1 cellular context compared by ENCODE assay signal in the genomic region with DNA sequence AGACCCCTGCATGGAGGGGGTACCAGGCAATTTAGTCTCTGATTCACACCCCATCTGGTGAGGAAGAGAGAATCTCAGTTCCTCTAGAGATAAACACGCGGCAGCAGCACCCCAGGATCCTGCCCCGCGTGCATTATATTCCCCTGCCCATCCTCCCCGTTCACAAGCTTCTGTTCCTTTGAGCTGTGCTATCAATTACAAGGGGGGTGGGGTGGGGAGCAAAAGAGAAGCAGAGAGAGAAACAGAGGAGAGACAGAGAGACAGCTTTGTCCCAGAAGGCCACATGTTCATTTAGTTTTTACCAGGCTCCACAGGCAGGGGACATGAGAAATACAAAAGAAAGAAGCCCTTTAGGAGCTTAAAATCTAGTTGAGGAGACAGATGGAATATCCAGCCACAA.
TF ChIP-seq lines count a peak whose summit lies in the region.

No MANE protein-coding gene starts in this region.

TF ChIP-seq in H1, 55 proteins besides CTCF, POLR2A, EP300 and RAD21:
- TF ChIP-seq SP4 (IDR thresholded peaks at IDR 0.05; ENCODE audit: low read length), result no peak
- no peak for TF ChIP-seq CBX8 (IDR thresholded peaks at IDR 0.05; ENCODE audit: borderline replicate concordance, low read depth, low read length)
- no peak for TF ChIP-seq SIN3A (conservative IDR thresholded peaks at IDR 0.05 in 1 of 2, IDR thresholded peaks at IDR 0.05 in 1 of 2; ENCODE audit: low read depth in 1 of 2, low read length in 2 of 2)
- TF ChIP-seq CTBP2 (IDR thresholded peaks at IDR 0.05; ENCODE audit: borderline replicate concordance, insufficient read depth, insufficient read length, low read length), result no peak
- TF ChIP-seq TCF12 (IDR thresholded peaks at IDR 0.05; ENCODE audit: low read depth, low read length), result no peak
- no peak for TF ChIP-seq TBP (IDR thresholded peaks at IDR 0.05; ENCODE audit: low read depth, low read length)
- TF ChIP-seq ASH2L (IDR thresholded peaks at IDR 0.05; ENCODE audit: low read length), result no peak
